ENCODE assay signal across 12 cellular contexts in the genomic region with DNA sequence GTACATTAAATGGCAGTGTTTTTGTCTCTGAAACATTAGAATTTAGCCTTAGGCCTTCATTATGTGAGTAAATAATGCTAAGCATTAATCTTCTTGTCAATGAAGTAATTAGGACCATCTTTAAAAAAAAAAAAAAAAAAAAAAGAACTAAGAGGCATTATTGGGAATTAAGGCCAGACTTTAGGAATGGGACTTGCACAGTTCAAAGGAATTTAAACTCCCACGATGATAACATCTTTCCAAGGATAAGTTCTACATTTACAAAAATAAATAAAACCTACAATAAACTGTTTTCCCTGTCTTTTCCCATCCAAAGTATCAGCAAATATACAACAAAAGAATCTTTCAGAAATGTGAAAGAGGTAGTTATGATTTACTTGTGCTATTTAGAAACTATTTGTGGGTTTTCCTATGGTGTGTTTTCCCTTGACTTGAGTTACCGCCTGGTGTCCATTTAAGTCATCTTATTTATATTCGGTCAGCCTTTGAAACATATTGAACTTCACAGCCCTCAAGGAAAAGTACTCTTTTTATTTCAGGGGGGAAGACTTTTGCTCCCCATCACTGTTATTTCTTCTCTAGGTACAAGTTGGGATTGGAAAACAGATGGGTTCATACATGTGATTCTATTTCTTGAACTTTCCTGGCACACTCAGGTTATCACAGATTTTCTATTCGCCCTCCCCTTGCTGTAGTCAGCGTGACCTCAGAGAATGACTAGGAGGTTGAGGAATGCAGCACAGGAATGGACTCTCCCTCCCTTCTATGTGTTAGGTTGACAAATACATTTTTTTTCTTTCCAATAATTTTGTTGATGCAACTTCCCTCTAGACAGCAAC. TPM values are rescaled to one million over a fixed set of nuclear protein-coding genes. Genes with fewer than 3 reads are reported as not detected.
A peak's percentile ranks its signal among the peaks of the same experiment; 100 is the strongest.
DNase-seq lines count a peak whose midpoint lies in the region; ATAC-seq, FAIRE-seq and TF ChIP-seq lines count a peak whose summit lies in the region.
"Had no signal": no experiment of that assay in that cellular context is flagged by ENCODE, and none has a peak within 500 bp of the region (broad histone marks: within the 10 kb centered on the region; RNA-seq: fewer than 3 reads in every experiment).

No MANE protein-coding gene starts in this region.

- no peak for TF ChIP-seq RAD21 in A549 (conservative IDR thresholded peaks at IDR 0.05 in 1 of 2, IDR thresholded peaks at IDR 0.05 in 1 of 2)

- H3K36me3 Mint-ChIP-seq in activated naive CD4-positive, alpha-beta T cell treated with anti-CD3 and anti-CD28 coated beads, Interleukin-2, amount 50 U/mL, for 72 hours = no peaks in the 10 kb centered on the region

- TF ChIP-seq EP300 in A549 (IDR thresholded peaks at IDR 0.05) = no peak

- H3K4me2 ChIP-seq in A549 = peak overlapping the region; percentile 59

- H3K27me3 ChIP-seq in brain microvascular endothelial cell (replicated peaks) = no peaks in the 10 kb centered on the region
- no peaks in the 10 kb centered on the region for H3K27me3 ChIP-seq in kidney epithelial cell (ENCODE audit: control insufficient read depth, insufficient read depth, low read length)

- POLR2A ChIA-PET in A549 (lab: Yijun Ruan, JAX) = no interaction called here

- TF ChIP-seq POLR2A in A549 (IDR thresholded peaks at IDR 0.05; ENCODE audit: low read length) = no peak

- ATAC-seq in A549 (peak; percentile 93 to 99), GM19452 (IDR thresholded peaks at IDR 0.05; ENCODE audit: unreplicated experiment) (no peak)
- no peak for ATAC-seq in activated naive CD4-positive, alpha-beta T cell treated with anti-CD3 and anti-CD28 coated beads, Interleukin-2, amount 50 U/mL, for 72 hours
- ATAC-seq: T-helper 17 cell had no signal

- CTCF ChIA-PET in A549 (lab: Yijun Ruan, JAX) = no interaction called here

- H3K36me3 ChIP-seq in brain microvascular endothelial cell (replicated peaks) = no peaks in the 10 kb centered on the region
- no peaks in the 10 kb centered on the region for H3K36me3 ChIP-seq in kidney epithelial cell (ENCODE audit: control insufficient read depth, insufficient read depth, low read length)

- TF ChIP-seq CTCF in A549 (IDR thresholded peaks at IDR 0.05) (no peak), brain microvascular endothelial cell (IDR thresholded peaks at IDR 0.05; ENCODE audit: low read depth, low read length, missing control alignments) (no peak), kidney epithelial cell (IDR thresholded peaks at IDR 0.05; ENCODE audit: insufficient read depth, low read length, poor library complexity, severe bottlenecking) (no peak)

- DNase-seq in A549 (ENCODE audit: low read depth in 1 of 2, low spot score in 1 of 2) (peak; percentile 13 to 72), HS-5 (ENCODE audit: low read depth) (peak; percentile 80), brain microvascular endothelial cell (peak; percentile 87), kidney epithelial cell (ENCODE audit: low read depth) (peak; percentile 71), NCI-H1694 (lab: John Stamatoyannopoulos, UW) (no peak), DMS153 treated with DMSO at 0.1 percent for 48 hours (lab: John Stamatoyannopoulos, UW; ENCODE audit: unreplicated experiment) (no peak)
- DNase-seq in activated naive CD4-positive, alpha-beta T cell treated with anti-CD3 and anti-CD28 coated beads, Interleukin-2, amount 50 U/mL, for 72 hours (ENCODE audit: low spot score in 2 of 2) = no peak
- DNase-seq: activated CD8-positive, alpha-beta memory T cell treated with anti-CD3 and anti-CD28 coated beads, Interleukin-2, amount 50 U/mL, for 4 hours; T-helper 17 cell had no signal

- FAIRE-seq in A549 (lab: Jason Lieb, UNC) = no peak

- in situ Hi-C loops in brain microvascular endothelial cell (cut with HindIII; ENCODE audit: low pct_ligation_motif_present, low sequenced_read_pairs) = no loop called here

- no peaks in the 10 kb centered on the region for H3K9me3 ChIP-seq in A549

- WGBS in A549 (ENCODE audit: missing lambda C conversion rate) = 56% methylated on average over 5 of the region's 5 CpGs

- H3K9me3 Mint-ChIP-seq in activated naive CD4-positive, alpha-beta T cell treated with anti-CD3 and anti-CD28 coated beads, Interleukin-2, amount 50 U/mL, for 72 hours = no peaks in the 10 kb centered on the region

- H3K4me3 ChIP-seq in A549 = no peak overlapping the region
- no peak overlapping the region for H3K4me3 ChIP-seq in brain microvascular endothelial cell (ENCODE audit: low read depth, low read length)
- no peak overlapping the region for H3K4me3 ChIP-seq in kidney epithelial cell (ENCODE audit: low read depth, low read length)

- peak overlapping the region in 1 of 2 experiments; percentile 70; a peak in 2 of 6 replicates for H3K27ac ChIP-seq in A549
- no peak overlapping the region for H3K27ac ChIP-seq in brain microvascular endothelial cell
- H3K27ac ChIP-seq: C4-2B, HL-60 had no signal

- no peak overlapping the region for H3K27ac Mint-ChIP-seq in activated naive CD4-positive, alpha-beta T cell treated with anti-CD3 and anti-CD28 coated beads, Interleukin-2, amount 50 U/mL, for 72 hours
- H3K27ac Mint-ChIP-seq: T-helper 17 cell had no signal

- peaks cover 17% of the 10 kb centered on the region for H3K4me1 ChIP-seq in A549

TF ChIP-seq in A549, 52 proteins besides CTCF, POLR2A, EP300 and RAD21:
- no peak for TF ChIP-seq NFE2L2 (conservative IDR thresholded peaks at IDR 0.05; ENCODE audit: low read length)
- no peak for TF ChIP-seq HOXB5 (CRISPR knock-in tag; IDR thresholded peaks at IDR 0.05)
- TF ChIP-seq CBX8 (IDR thresholded peaks at IDR 0.05) = no peak
- TF ChIP-seq FOSL2 (IDR thresholded peaks at IDR 0.05) = 0 out of 2 replicates have a peak, but pooled peaks have one; percentile 10
- TF ChIP-seq FOSL2 (CRISPR knock-in tag; IDR thresholded peaks at IDR 0.05) = peak; percentile 40

RNA-seq across cellular contexts. Expression of a gene that starts 13.6 kb away (rescaled TPM):
- polyA plus RNA-seq in A549 (2011; rRNA removed) (not detected in 2 replicates), A549 (2017; fragmentation: RNase III; extraction: RNeasy Plus Mini Kit Qiagen cat#74134 plus additional on column Dnase treatment) (not detected in 3 replicates)
- polyA plus RNA-seq in A549 (2012; cell fraction: cytosol; rRNA removed) = not detected in 2 replicates
- not detected in 2 replicates for polyA plus RNA-seq in A549 (2012; cell fraction: nucleus; rRNA removed)
- polyA minus RNA-seq in A549 (2011; rRNA and poly(A)+ RNA removed) = not detected in 2 replicates
- total RNA-seq in kidney epithelial cell = 0.07 TPM in 1 of 2 replicates, not detected in the other
- under 1 TPM in 1 of 2 donors, not detected in 1; 0.43 TPM for total RNA-seq in activated naive CD4-positive, alpha-beta T cell treated with anti-CD3 and anti-CD28 coated beads, Interleukin-2, amount 50 U/mL, for 72 hours
- total RNA-seq: T-helper 17 cell had no signal

Comparison
In these comparisons a context has a peak if more than half of its experiments do, and no peak if none do; other contexts are left out.
1. ATAC-seq: peak in A549 (2 of 2); none in GM19452 (single experiment) and activated naive CD4-positive, alpha-beta T cell treated with anti-CD3 and anti-CD28 coated beads, Interleukin-2, amount 50 U/mL, for 72 hours (0 of 2).
2. DNase-seq: peak in A549 (2 of 2), HS-5 (single experiment), brain microvascular endothelial cell (single experiment) and kidney epithelial cell (single experiment); none in NCI-H1694 (single experiment), DMS153 treated with DMSO at 0.1 percent for 48 hours (single experiment) and activated naive CD4-positive, alpha-beta T cell treated with anti-CD3 and anti-CD28 coated beads, Interleukin-2, amount 50 U/mL, for 72 hours (0 of 2).